ENCODE assay signal across 14 cellular contexts in the genomic region with DNA sequence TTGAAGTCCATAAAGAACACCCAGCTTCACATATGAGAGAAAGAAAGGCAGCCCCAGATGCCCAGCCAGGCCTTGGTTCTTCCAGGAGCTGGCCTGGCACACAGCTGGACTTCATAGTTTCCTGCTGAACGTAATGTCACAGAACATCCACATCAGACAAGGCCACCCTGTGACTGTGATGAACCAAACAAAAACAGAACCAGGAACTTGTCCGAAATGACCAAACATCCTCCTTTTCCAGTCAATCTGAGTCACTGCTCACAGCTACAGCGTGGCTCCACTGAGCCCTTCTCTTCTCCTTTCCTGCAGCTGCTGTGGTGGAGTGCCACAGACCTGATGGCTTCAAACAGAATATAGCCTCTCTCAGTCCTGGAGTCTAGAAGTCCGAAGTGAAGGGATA. TPM values are rescaled to one million over a fixed set of nuclear protein-coding genes. Genes with fewer than 3 reads are reported as not detected.
DNase-seq lines count a peak whose midpoint lies in the region; ATAC-seq and TF ChIP-seq lines count a peak whose summit lies in the region.
"Had no signal": no experiment of that assay in that cellular context is flagged by ENCODE, and none has a peak within 500 bp of the region (broad histone marks: within the 10 kb centered on the region; RNA-seq: fewer than 3 reads in every experiment).

No MANE protein-coding gene starts in this region.

- H3K27ac ChIP-seq in left ventricle myocardium inferior (replicated peaks): no peak overlapping the region
- H3K27ac ChIP-seq: HL-60 had no signal

- peak overlapping the region; percentile 56 for H3K4me3 Mint-ChIP-seq in HFFc6
- no peak overlapping the region for H3K4me3 Mint-ChIP-seq in stimulated activated memory B cell treated with anti-CD40 and anti-IgM and Interleukin-4, amounts not matched to agents 10 μg/mL and 1 μg/mL and 100 μg/mL, for 72 hours
- H3K4me3 Mint-ChIP-seq: activated naive CD4-positive, alpha-beta T cell treated with anti-CD3 and anti-CD28 coated beads for 36 hours had no signal

- H3K36me3 Mint-ChIP-seq in HFFc6 (ENCODE audit: low read depth): no peaks in the 10 kb centered on the region
- no peaks in the 10 kb centered on the region for H3K36me3 Mint-ChIP-seq in stimulated activated memory B cell treated with anti-CD40 and anti-IgM and Interleukin-4, amounts not matched to agents 10 μg/mL and 1 μg/mL and 100 μg/mL, for 72 hours

- H3K27me3 Mint-ChIP-seq in HFFc6 (ENCODE audit: insufficient read depth): peaks cover 8% of the 10 kb centered on the region
- H3K27me3 Mint-ChIP-seq in stimulated activated memory B cell treated with anti-CD40 and anti-IgM and Interleukin-4, amounts not matched to agents 10 μg/mL and 1 μg/mL and 100 μg/mL, for 72 hours: no peaks in the 10 kb centered on the region

- no peaks in the 10 kb centered on the region for H3K9me3 ChIP-seq in left ventricle myocardium inferior (replicated peaks)

- H3K4me3 ChIP-seq in left ventricle myocardium inferior: no peak overlapping the region

- H3K36me3 ChIP-seq in left ventricle myocardium inferior: no peaks in the 10 kb centered on the region

- ATAC-seq in stimulated activated memory B cell treated with anti-CD40 and anti-IgM and Interleukin-4, amounts not matched to agents 10 μg/mL and 1 μg/mL and 100 μg/mL, for 72 hours: peak; percentile 31
- no peak for ATAC-seq in stimulated activated naive CD8-positive, alpha-beta T cell treated with anti-CD3 and anti-CD28 coated beads, Interleukin-15, Interleukin-2, amounts not matched to agents 100 U/mL and 50 U/mL, for 24 hours

- peaks cover 25% of the 10 kb centered on the region for H3K4me1 Mint-ChIP-seq in HFFc6 (ENCODE audit: low read depth)
- peaks cover 7% of the 10 kb centered on the region for H3K4me1 Mint-ChIP-seq in stimulated activated memory B cell treated with anti-CD40 and anti-IgM and Interleukin-4, amounts not matched to agents 10 μg/mL and 1 μg/mL and 100 μg/mL, for 72 hours

- DNase-seq in HFFc6 (peak; percentile 5), UCSD-AML1 (lab: John Stamatoyannopoulos, UW; ENCODE audit: unreplicated experiment) (peak; percentile 21), left ventricle myocardium inferior (peak; percentile 16), GOT3 (lab: John Stamatoyannopoulos, UW) (no peak), A172 (ENCODE audit: low spot score) (no peak), GF-D8 (lab: John Stamatoyannopoulos, UW) (no peak)
- no peak for DNase-seq in stimulated activated naive CD8-positive, alpha-beta T cell treated with anti-CD3 and anti-CD28 coated beads, Interleukin-15, Interleukin-2, amounts not matched to agents 100 U/mL and 50 U/mL, for 24 hours
- DNase-seq: activated CD4-positive, alpha-beta T cell treated with anti-CD3 and anti-CD28 coated beads for 48 hours; activated naive CD4-positive, alpha-beta T cell treated with anti-CD3 and anti-CD28 coated beads for 36 hours; effector CD8-positive, alpha-beta T cell; H7; NCI-H1930 had no signal

- H3K27me3 ChIP-seq in left ventricle myocardium inferior (ENCODE audit: low read depth): peaks cover 3% of the 10 kb centered on the region

- intact Hi-C loops in left ventricle myocardium inferior (cut with micrococcal nuclease): no loop called here

- no peaks in the 10 kb centered on the region for H3K4me1 ChIP-seq in left ventricle myocardium inferior

- H3K9me3 Mint-ChIP-seq in HFFc6: no peaks in the 10 kb centered on the region
- no peaks in the 10 kb centered on the region for H3K9me3 Mint-ChIP-seq in stimulated activated memory B cell treated with anti-CD40 and anti-IgM and Interleukin-4, amounts not matched to agents 10 μg/mL and 1 μg/mL and 100 μg/mL, for 72 hours
- H3K9me3 Mint-ChIP-seq: activated naive CD4-positive, alpha-beta T cell treated with anti-CD3 and anti-CD28 coated beads for 36 hours had no signal

- TF ChIP-seq CTCF in HFFc6 (IDR thresholded peaks at IDR 0.05): no peak
- no peak for TF ChIP-seq CTCF in left ventricle myocardium inferior (IDR thresholded peaks at IDR 0.05; ENCODE audit: borderline replicate concordance)

- no peak overlapping the region for H3K27ac Mint-ChIP-seq in HFFc6
- H3K27ac Mint-ChIP-seq in stimulated activated memory B cell treated with anti-CD40 and anti-IgM and Interleukin-4, amounts not matched to agents 10 μg/mL and 1 μg/mL and 100 μg/mL, for 72 hours: no peak overlapping the region
- H3K27ac Mint-ChIP-seq: activated naive CD4-positive, alpha-beta T cell treated with anti-CD3 and anti-CD28 coated beads for 36 hours had no signal

RNA-seq across cellular contexts. Expression of a gene that starts 45.4 kb away (rescaled TPM):
- total RNA-seq in HFFc6 (2021; fragmentation: NEBNext Ultra II Directional; extraction: Animal tissue kit (Norgen Biotek cat#: 25700)): 10 to 100 TPM in 1 of 6 experiments, 1 to 10 TPM in 5; 6.6 to 10.0 (median 8.6) TPM
- 6.9 TPM for total RNA-seq in left ventricle myocardium inferior
- total RNA-seq in A172 (2014; rRNA removed; shearing (Covaris generic)): 17.0 and 19.2 TPM in 2 replicates

Comparison
In these comparisons a context has a peak if more than half of its experiments do, and no peak if none do; other contexts are left out.
1. DNase-seq: peak in HFFc6 (single experiment), UCSD-AML1 (single experiment) and left ventricle myocardium inferior (single experiment); none in GOT3 (single experiment), stimulated activated naive CD8-positive, alpha-beta T cell treated with anti-CD3 and anti-CD28 coated beads, Interleukin-15, Interleukin-2, amounts not matched to agents 100 U/mL and 50 U/mL, for 24 hours (single experiment), A172 (single experiment) and GF-D8 (single experiment).